ENCODE assay signal across 26 cellular contexts in genomic region chr1:150376110-150376509, GRCh38. TPM values are rescaled to one million over a fixed set of nuclear protein-coding genes. Genes with fewer than 3 reads are reported as not detected.
DNase-seq lines count a peak whose midpoint lies in the region; ATAC-seq and TF ChIP-seq lines count a peak whose summit lies in the region.
"Had no signal": no experiment of that assay in that cellular context is flagged by ENCODE, and none has a peak within 500 bp of the region (broad histone marks: within the 10 kb centered on the region; RNA-seq: fewer than 3 reads in every experiment).

No MANE protein-coding gene starts in this region.

- H3K4me1 Mint-ChIP-seq in activated CD8-positive, alpha-beta T cell treated with anti-CD3 and anti-CD28 coated beads for 36 hours (ENCODE audit: low read depth), result peaks cover 51% of the 10 kb centered on the region
- peaks cover 12% of the 10 kb centered on the region for H3K4me1 Mint-ChIP-seq in activated CD8-positive, alpha-beta T cell treated with anti-CD3 and anti-CD28 coated beads, Interleukin-2, amount 10 ng/mL, durations not matched to agents 7 days and 5 days (ENCODE audit: low read depth)
- peaks cover 23% of the 10 kb centered on the region for H3K4me1 Mint-ChIP-seq in chondrocyte (ENCODE audit: low read depth)
- peaks cover 44% of the 10 kb centered on the region for H3K4me1 Mint-ChIP-seq in stimulated activated effector memory CD8-positive, alpha-beta T cell treated with anti-CD3 and anti-CD28 coated beads, Interleukin-12 subunit alpha, Interleukin-12 subunit beta, amount 100 ng/mL, for 72 hours

- DNase-seq in activated CD8-positive, alpha-beta T cell treated with anti-CD3 and anti-CD28 coated beads for 36 hours, result no peak
- no peak for DNase-seq in activated CD8-positive, alpha-beta T cell treated with anti-CD3 and anti-CD28 coated beads, Interleukin-2, amount 10 ng/mL, durations not matched to agents 7 days and 5 days
- no peak for DNase-seq in chondrocyte (ENCODE audit: low spot score)
- DNase-seq in stimulated activated effector memory CD8-positive, alpha-beta T cell treated with anti-CD3 and anti-CD28 coated beads, Interleukin-12 subunit alpha, Interleukin-12 subunit beta, amount 100 ng/mL, for 72 hours (ENCODE audit: low spot score in 2 of 2), result no peak
- DNase-seq in COLO829 (ENCODE audit: low spot score), result no peak
- no peak for DNase-seq in CD1c-positive myeloid dendritic cell (ENCODE audit: extremely low spot score)
- DNase-seq: 8988T; activated CD4-positive, alpha-beta T cell treated with anti-CD3 and anti-CD28 coated beads, Interleukin-2, amount 10 ng/mL, durations not matched to agents 7 days and 5 days; brain microvascular endothelial cell; CD8-positive, alpha-beta T cell; effector CD4-positive, alpha-beta T cell; IMR-90; kidney; natural killer cell; NCI-H1105 treated with DMSO at 0.1 percent for 48 hours; NCI-H2029; NCI-H526 treated with DMSO at 0.1 percent for 48 hours; Right ventricle myocardium superior; small intestine; stimulated activated CD4-positive, alpha-beta T cell treated with anti-CD3 and anti-CD28 coated beads, Interleukin-1b, Interleukin-23, amount 100 ng/mL, for 48 hours; T-helper 9 cell; WERI-Rb-1 had no signal

- POLR2A ChIA-PET in activated CD8-positive, alpha-beta T cell treated with anti-CD3 and anti-CD28 coated beads for 36 hours (lab: Charles Lee), result interaction anchor here (0.6 to 1.0 kb wide), 3 partner anchors 18 to 309 kb away, joined by 3 to 5 read pairs (median 3); no protein-coding TSS in a partner anchor
- POLR2A ChIA-PET in activated CD8-positive, alpha-beta T cell treated with anti-CD3 and anti-CD28 coated beads, Interleukin-2, amount 10 ng/mL, durations not matched to agents 7 days and 5 days (lab: Charles Lee), result no interaction called here

- TF ChIP-seq CTCF in activated CD8-positive, alpha-beta T cell treated with anti-CD3 and anti-CD28 coated beads for 36 hours (IDR thresholded peaks at IDR 0.05), result no peak
- TF ChIP-seq CTCF in VCaP (conservative IDR thresholded peaks at IDR 0.05) (no peak), chondrocyte (IDR thresholded peaks at IDR 0.05) (no peak)

- peaks cover 5% of the 10 kb centered on the region for H3K36me3 Mint-ChIP-seq in activated CD8-positive, alpha-beta T cell treated with anti-CD3 and anti-CD28 coated beads for 36 hours (ENCODE audit: low read depth)
- H3K36me3 Mint-ChIP-seq in activated CD8-positive, alpha-beta T cell treated with anti-CD3 and anti-CD28 coated beads, Interleukin-2, amount 10 ng/mL, durations not matched to agents 7 days and 5 days (ENCODE audit: low read depth), result peaks cover 14% of the 10 kb centered on the region
- no peaks in the 10 kb centered on the region for H3K36me3 Mint-ChIP-seq in chondrocyte (ENCODE audit: low read depth)
- H3K36me3 Mint-ChIP-seq in stimulated activated effector memory CD8-positive, alpha-beta T cell treated with anti-CD3 and anti-CD28 coated beads, Interleukin-12 subunit alpha, Interleukin-12 subunit beta, amount 100 ng/mL, for 72 hours, result no peaks in the 10 kb centered on the region
- H3K36me3 Mint-ChIP-seq: natural killer cell had no signal

- H3K27ac ChIP-seq in VCaP, result peak overlapping the region; percentile 27
- H3K27ac ChIP-seq: brain microvascular endothelial cell, suprapubic skin, WERI-Rb-1 had no signal

- no peaks in the 10 kb centered on the region for H3K9me3 Mint-ChIP-seq in activated CD8-positive, alpha-beta T cell treated with anti-CD3 and anti-CD28 coated beads for 36 hours
- no peaks in the 10 kb centered on the region for H3K9me3 Mint-ChIP-seq in activated CD8-positive, alpha-beta T cell treated with anti-CD3 and anti-CD28 coated beads, Interleukin-2, amount 10 ng/mL, durations not matched to agents 7 days and 5 days (ENCODE audit: insufficient read depth)
- H3K9me3 Mint-ChIP-seq in chondrocyte (ENCODE audit: low read depth), result no peaks in the 10 kb centered on the region
- H3K9me3 Mint-ChIP-seq in stimulated activated effector memory CD8-positive, alpha-beta T cell treated with anti-CD3 and anti-CD28 coated beads, Interleukin-12 subunit alpha, Interleukin-12 subunit beta, amount 100 ng/mL, for 72 hours, result no peaks in the 10 kb centered on the region
- H3K9me3 Mint-ChIP-seq: activated CD4-positive, alpha-beta T cell treated with anti-CD3 and anti-CD28 coated beads, Interleukin-2, amount 10 ng/mL, durations not matched to agents 7 days and 5 days; activated T-helper 2 cell treated with anti-CD3 and anti-CD28 coated beads, Interferon-gamma antibody, Interleukin-2, Interleukin-4, amounts not matched to agents 10 μg/mL and 5 μg/mL and 100 μg/mL, durations not matched to agents 14 hours and 24 hours and 36 hours; CD8-positive, alpha-beta T cell; natural killer cell had no signal

- no peaks in the 10 kb centered on the region for H3K27me3 Mint-ChIP-seq in activated CD8-positive, alpha-beta T cell treated with anti-CD3 and anti-CD28 coated beads for 36 hours
- H3K27me3 Mint-ChIP-seq in activated CD8-positive, alpha-beta T cell treated with anti-CD3 and anti-CD28 coated beads, Interleukin-2, amount 10 ng/mL, durations not matched to agents 7 days and 5 days (ENCODE audit: low read depth), result no peaks in the 10 kb centered on the region
- H3K27me3 Mint-ChIP-seq in chondrocyte (ENCODE audit: low read depth), result no peaks in the 10 kb centered on the region
- H3K27me3 Mint-ChIP-seq: activated CD4-positive, alpha-beta T cell treated with anti-CD3 and anti-CD28 coated beads, Interleukin-2, amount 10 ng/mL, durations not matched to agents 7 days and 5 days had no signal

- no peak overlapping the region for H3K4me3 Mint-ChIP-seq in activated CD8-positive, alpha-beta T cell treated with anti-CD3 and anti-CD28 coated beads for 36 hours
- no peak overlapping the region for H3K4me3 Mint-ChIP-seq in activated CD8-positive, alpha-beta T cell treated with anti-CD3 and anti-CD28 coated beads, Interleukin-2, amount 10 ng/mL, durations not matched to agents 7 days and 5 days
- no peak overlapping the region for H3K4me3 Mint-ChIP-seq in chondrocyte (ENCODE audit: unreplicated experiment)
- H3K4me3 Mint-ChIP-seq in stimulated activated effector memory CD8-positive, alpha-beta T cell treated with anti-CD3 and anti-CD28 coated beads, Interleukin-12 subunit alpha, Interleukin-12 subunit beta, amount 100 ng/mL, for 72 hours, result no peak overlapping the region
- H3K4me3 Mint-ChIP-seq: activated CD4-positive, alpha-beta T cell treated with anti-CD3 and anti-CD28 coated beads, Interleukin-2, amount 10 ng/mL, durations not matched to agents 7 days and 5 days; CD8-positive, alpha-beta T cell; natural killer cell had no signal

- CTCF ChIA-PET in activated CD8-positive, alpha-beta T cell treated with anti-CD3 and anti-CD28 coated beads for 36 hours (lab: Charles Lee), result interaction anchor here (1.3 kb wide), 1 partner anchor 12 kb away, joined by 3 read pairs; the partner anchor contains the start of gene RPRD2
- CTCF ChIA-PET in activated CD8-positive, alpha-beta T cell treated with anti-CD3 and anti-CD28 coated beads, Interleukin-2, amount 10 ng/mL, durations not matched to agents 7 days and 5 days (lab: Charles Lee), result interaction anchor here (2.1 kb wide), 1 partner anchor 120 kb away, joined by 8 read pairs; no protein-coding TSS in a partner anchor

- no peak for TF ChIP-seq POLR2A in GM18505 (IDR thresholded peaks at IDR 0.05; ENCODE audit: borderline replicate concordance, extremely low read depth, insufficient read depth, insufficient read length)

- intact Hi-C loops in activated CD8-positive, alpha-beta T cell treated with anti-CD3 and anti-CD28 coated beads for 36 hours (cut with micrococcal nuclease), result no loop called here

- peak overlapping the region; percentile 50 for H3K27ac Mint-ChIP-seq in activated CD8-positive, alpha-beta T cell treated with anti-CD3 and anti-CD28 coated beads for 36 hours
- no peak overlapping the region for H3K27ac Mint-ChIP-seq in activated CD8-positive, alpha-beta T cell treated with anti-CD3 and anti-CD28 coated beads, Interleukin-2, amount 10 ng/mL, durations not matched to agents 7 days and 5 days
- peak overlapping the region; percentile 38 for H3K27ac Mint-ChIP-seq in chondrocyte (ENCODE audit: unreplicated experiment)
- H3K27ac Mint-ChIP-seq in stimulated activated effector memory CD8-positive, alpha-beta T cell treated with anti-CD3 and anti-CD28 coated beads, Interleukin-12 subunit alpha, Interleukin-12 subunit beta, amount 100 ng/mL, for 72 hours, result peak overlapping the region; percentile 79
- H3K27ac Mint-ChIP-seq: activated CD4-positive, alpha-beta T cell treated with anti-CD3 and anti-CD28 coated beads, Interleukin-2, amount 10 ng/mL, durations not matched to agents 7 days and 5 days; activated T-helper 2 cell treated with anti-CD3 and anti-CD28 coated beads, Interferon-gamma antibody, Interleukin-2, Interleukin-4, amounts not matched to agents 10 μg/mL and 5 μg/mL and 100 μg/mL, durations not matched to agents 14 hours and 24 hours and 36 hours had no signal

- no peak for ATAC-seq in activated CD8-positive, alpha-beta T cell treated with anti-CD3 and anti-CD28 coated beads for 36 hours
- ATAC-seq in activated CD8-positive, alpha-beta T cell treated with anti-CD3 and anti-CD28 coated beads, Interleukin-2, amount 10 ng/mL, durations not matched to agents 7 days and 5 days, result no peak
- no peak for ATAC-seq in stimulated activated effector memory CD8-positive, alpha-beta T cell treated with anti-CD3 and anti-CD28 coated beads, Interleukin-12 subunit alpha, Interleukin-12 subunit beta, amount 100 ng/mL, for 72 hours
- ATAC-seq in GM18505 (IDR thresholded peaks at IDR 0.05; ENCODE audit: unreplicated experiment), result no peak
- ATAC-seq: CD8-positive, alpha-beta T cell; natural killer cell had no signal

RNA-seq across cellular contexts. Expression of gene RPRD2, which starts 12.2 kb away (rescaled TPM):
- total RNA-seq in activated CD8-positive, alpha-beta T cell treated with anti-CD3 and anti-CD28 coated beads for 36 hours, result 10 to 100 TPM; 17.6 to 19.4 TPM
- 10 to 100 TPM; 29.5 to 32.5 TPM for total RNA-seq in activated CD8-positive, alpha-beta T cell treated with anti-CD3 and anti-CD28 coated beads, Interleukin-2, amount 10 ng/mL, durations not matched to agents 7 days and 5 days
- 22.2 to 27.0 TPM (median 22.2 TPM) in 3 replicates for total RNA-seq in chondrocyte

RNA-seq across cellular contexts. Expression of gene PRPF3, which starts 54.8 kb away (rescaled TPM):
- 10 to 100 TPM; 55.4 to 55.7 TPM for total RNA-seq in activated CD8-positive, alpha-beta T cell treated with anti-CD3 and anti-CD28 coated beads for 36 hours
- total RNA-seq in activated CD8-positive, alpha-beta T cell treated with anti-CD3 and anti-CD28 coated beads, Interleukin-2, amount 10 ng/mL, durations not matched to agents 7 days and 5 days, result 10 to 100 TPM; 77.7 to 79.7 TPM
- 36.5 to 52.1 TPM (median 39.6 TPM) in 3 replicates for total RNA-seq in chondrocyte
